8 cellular contexts compared by ENCODE assay signal in genomic region chr10:5412277-5412941, GRCh38. TPM values are rescaled to one million over a fixed set of nuclear protein-coding genes. Genes with fewer than 3 reads are reported as not detected.
A peak's percentile ranks its signal among the peaks of the same experiment; 100 is the strongest.
DNase-seq lines count a peak whose midpoint lies in the region; ATAC-seq and TF ChIP-seq lines count a peak whose summit lies in the region.

TSS of gene NET1 (plus strand) at chr10:5412557. CDS start at chr10:5412693, 136 bp downstream.

- TF ChIP-seq POLR2A in upper lobe of left lung (IDR thresholded peaks at IDR 0.05): peak in 2 of 4 donors; percentile 53 to 59

- no peak for TF ChIP-seq CTCF in GM12865 (IDR thresholded peaks at IDR 0.05; ENCODE audit: insufficient read depth, low read depth, low read length, missing control alignments)
- TF ChIP-seq CTCF in heart right ventricle (IDR thresholded peaks at IDR 0.05): no peak
- TF ChIP-seq CTCF in upper lobe of left lung (IDR thresholded peaks at IDR 0.05): no peak

- H3K27ac ChIP-seq in adipose tissue (ENCODE audit: low read depth, low read length): no peak within 1 kb of the TSS
- H3K27ac ChIP-seq in heart right ventricle: peak within 1 kb of the TSS in 9 of 10 donors; percentile 45 to 75 (median 64)
- peak within 1 kb of the TSS; percentile 53 to 82 (median 59) for H3K27ac ChIP-seq in upper lobe of left lung

- intact Hi-C loops in heart right ventricle (cut with DNase I) (no loop called here), posterior cingulate gyrus (cut with DNase I) (no loop called here)

- H3K4me1 ChIP-seq in heart right ventricle (peaks cover 0 to 15% (median 9%) of the 10 kb centered on the region in 9 donors), upper lobe of left lung (peaks cover 0 to 11% (median 8%) of the 10 kb centered on the region in 4 donors)

- H3K36me3 ChIP-seq in heart right ventricle: no peaks in the 10 kb centered on the region
- no peaks in the 10 kb centered on the region for H3K36me3 ChIP-seq in upper lobe of left lung

- H3K9me3 ChIP-seq in heart right ventricle: peaks cover 0 to under 1% (median 0%) of the 10 kb centered on the region in 11 donors
- no peaks in the 10 kb centered on the region for H3K9me3 ChIP-seq in upper lobe of left lung

- H3K4me3 ChIP-seq in GM12865 (ENCODE audit: low read depth, low read length) (peak within 1 kb of the TSS; percentile 88), heart right ventricle (peak within 1 kb of the TSS; percentile 68 to 95 (median 78)), upper lobe of left lung (peak within 1 kb of the TSS; percentile 64 to 94 (median 80))

- H3K27me3 ChIP-seq in heart right ventricle (no peaks in the 10 kb centered on the region), upper lobe of left lung (no peaks in the 10 kb centered on the region)

- DNase-seq in GM12865 (ENCODE audit: low read depth) (peak; percentile 85), NCI-H1092 treated with DMSO at 0.1 percent for 48 hours (lab: John Stamatoyannopoulos, UW) (peak; percentile 94), SW480 (ENCODE audit: low spot score) (peak; percentile 90), heart right ventricle (peak; percentile 86 to 89), posterior cingulate gyrus (peak; percentile 88 to 99 (median 93)), upper lobe of left lung (peak; percentile 89 to 95)

- ATAC-seq in HG02623 (IDR thresholded peaks at IDR 0.05; ENCODE audit: unreplicated experiment): peak; percentile 98
- peak; percentile 98 to 99 (median 99) for ATAC-seq in heart right ventricle
- ATAC-seq in upper lobe of left lung (ENCODE audit: low FRiP score in 2 of 2): peak; percentile 93 to 98

- no peak for TF ChIP-seq EP300 in upper lobe of left lung (IDR thresholded peaks at IDR 0.05)

- WGBS in adipose tissue, 3 donors: 0 to 2% (median 1%) methylated on average over 35 to 48 of the region's 48 CpGs
- 0 to 2% methylated on average over 33 to 48 of the region's 48 CpGs for WGBS in heart right ventricle, 2 donors
- WGBS in upper lobe of left lung, 2 donors: 0% methylated on average over 23 to 38 of the region's 48 CpGs

RNA-seq across cellular contexts. Expression of gene NET1, which starts in this region (rescaled TPM):
- polyA plus RNA-seq in adipose tissue (10 to 100 TPM; 32.4 to 96.2 (median 38.6) TPM), heart right ventricle (1 to 10 TPM; 6.0 to 9.3 TPM)
- total RNA-seq in heart right ventricle (10 to 100 TPM; 13.4 to 22.6 (median 17.6) TPM), upper lobe of left lung (10 to 100 TPM; 24.1 to 85.0 (median 47.2) TPM)
